ENCODE assay signal across 1 cellular context in the genomic region with DNA sequence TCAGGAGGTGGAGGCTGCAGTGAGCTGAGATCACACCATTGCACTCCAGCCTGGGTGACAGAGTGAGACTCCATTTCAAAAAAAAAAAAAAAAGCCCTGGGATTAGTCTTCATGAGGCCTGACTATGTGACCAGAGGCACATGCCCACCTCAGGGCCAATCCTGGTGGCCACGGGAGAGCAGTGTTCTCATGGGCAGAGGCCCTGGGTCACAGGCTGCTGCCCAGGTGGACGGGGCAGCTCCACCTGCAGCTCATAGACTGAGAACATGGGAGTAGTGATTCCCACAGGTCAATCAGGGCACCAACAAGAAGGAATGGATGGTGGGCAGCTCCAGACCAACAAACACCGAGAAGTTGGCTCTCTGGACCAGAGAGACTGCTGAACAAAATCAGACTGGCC.
TF ChIP-seq lines count a peak whose summit lies in the region.

No MANE protein-coding gene starts in this region.

TF ChIP-seq in H1, 55 proteins besides CTCF, POLR2A, EP300 and RAD21:
- TF ChIP-seq, protein P1, sequence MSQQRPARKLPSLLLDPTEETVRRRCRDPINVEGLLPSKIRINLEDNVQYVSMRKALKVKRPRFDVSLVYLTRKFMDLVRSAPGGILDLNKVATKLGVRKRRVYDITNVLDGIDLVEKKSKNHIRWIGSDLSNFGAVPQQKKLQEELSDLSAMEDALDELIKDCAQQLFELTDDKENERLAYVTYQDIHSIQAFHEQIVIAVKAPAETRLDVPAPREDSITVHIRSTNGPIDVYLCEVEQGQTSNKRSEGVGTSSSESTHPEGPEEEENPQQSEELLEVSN (IDR thresholded peaks at IDR 0.05): no peak
- TF ChIP-seq RFX5 (IDR thresholded peaks at IDR 0.05; ENCODE audit: borderline replicate concordance, low read depth, low read length) (no peak), ZNF274 (IDR thresholded peaks at IDR 0.05; ENCODE audit: borderline replicate concordance, extremely low read depth, low read length) (no peak), TAF7 (optimal IDR thresholded peaks at IDR 0.05; ENCODE audit: borderline replicate concordance, low read depth, low read length) (no peak), SUZ12 (IDR thresholded peaks at IDR 0.05; ENCODE audit: low read length) (no peak), YY1 (IDR thresholded peaks at IDR 0.05; ENCODE audit: low read depth, low read length) (no peak), CBX8 (IDR thresholded peaks at IDR 0.05; ENCODE audit: borderline replicate concordance, low read depth, low read length) (no peak), TBP (IDR thresholded peaks at IDR 0.05; ENCODE audit: low read depth, low read length) (no peak), SAP30 (IDR thresholded peaks at IDR 0.05; ENCODE audit: insufficient read depth, insufficient replicate concordance, low read length) (no peak), PHF8 (conservative IDR thresholded peaks at IDR 0.05; ENCODE audit: low read depth, low read length) (no peak)
- TF ChIP-seq, protein P2, sequence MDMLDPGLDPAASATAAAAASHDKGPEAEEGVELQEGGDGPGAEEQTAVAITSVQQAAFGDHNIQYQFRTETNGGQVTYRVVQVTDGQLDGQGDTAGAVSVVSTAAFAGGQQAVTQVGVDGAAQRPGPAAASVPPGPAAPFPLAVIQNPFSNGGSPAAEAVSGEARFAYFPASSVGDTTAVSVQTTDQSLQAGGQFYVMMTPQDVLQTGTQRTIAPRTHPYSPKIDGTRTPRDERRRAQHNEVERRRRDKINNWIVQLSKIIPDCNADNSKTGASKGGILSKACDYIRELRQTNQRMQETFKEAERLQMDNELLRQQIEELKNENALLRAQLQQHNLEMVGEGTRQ (IDR thresholded peaks at IDR 0.05; ENCODE audit: low read length): no peak
